In the genomic region with DNA sequence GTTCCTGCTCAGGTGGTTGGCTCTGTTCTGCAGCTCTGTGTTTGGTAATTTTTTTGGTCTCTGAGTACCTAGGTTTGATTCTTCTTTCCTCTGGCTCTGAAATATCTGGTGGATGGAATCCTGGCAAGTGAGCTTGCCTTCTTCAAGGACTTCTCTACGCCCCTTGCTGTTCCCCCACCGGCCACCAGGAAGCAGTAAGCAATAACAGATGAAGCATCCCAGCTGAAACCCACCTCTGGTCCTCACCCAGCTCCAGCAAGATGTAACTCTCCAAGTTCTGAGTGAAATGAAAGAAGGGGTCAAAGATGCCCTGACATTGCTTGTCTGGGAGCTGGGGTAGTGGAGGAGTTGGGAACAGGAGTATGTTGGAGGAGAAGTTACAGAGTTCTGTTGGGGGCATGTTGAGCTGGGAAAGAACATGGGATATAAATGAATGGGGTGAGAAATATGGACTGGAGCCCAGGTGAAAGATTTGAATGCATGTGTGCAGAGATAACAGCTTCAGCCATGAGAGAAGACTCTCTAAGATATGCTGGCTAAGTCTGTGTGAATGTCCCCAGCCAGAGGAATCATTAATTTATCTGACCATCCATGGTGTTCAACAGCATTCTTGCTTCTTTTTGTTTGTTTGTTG, we compare ENCODE assay signal across 9 cellular contexts. TPM values are rescaled to one million over a fixed set of nuclear protein-coding genes. Genes with fewer than 3 reads are reported as not detected.
DNase-seq lines count a peak whose midpoint lies in the region; ATAC-seq and TF ChIP-seq lines count a peak whose summit lies in the region.
"Had no signal": no experiment of that assay in that cellular context is flagged by ENCODE, and none has a peak within 500 bp of the region (broad histone marks: within the 10 kb centered on the region; RNA-seq: fewer than 3 reads in every experiment).

No MANE protein-coding gene starts in this region.

- H3K9ac ChIP-seq in SU-DHL-6 (ENCODE audit: low read length): no peak overlapping the region
- H3K9ac ChIP-seq in neuronal stem cell (ENCODE audit: low read depth, low read length, poor library complexity): no peak overlapping the region

- H3F3A ChIP-seq in SU-DHL-6 (ENCODE audit: insufficient read depth): no peaks in the 10 kb centered on the region

- peaks cover 3% of the 10 kb centered on the region; the same call in 1 of the 2 replicates for H3K27me3 Mint-ChIP-seq in HFFc6 (ENCODE audit: insufficient read depth)

- no peaks in the 10 kb centered on the region for H3K4me1 Mint-ChIP-seq in HFFc6 (ENCODE audit: low read depth)

- H3K4me3 ChIP-seq in SU-DHL-6 (ENCODE audit: insufficient read depth, low read length, poor library complexity, severe bottlenecking): no peak overlapping the region
- no peak overlapping the region for H3K4me3 ChIP-seq in neuronal stem cell (ENCODE audit: low read length in 2 of 2)
- no peak overlapping the region for H3K4me3 ChIP-seq in esophagus squamous epithelium

- H3K4me3 Mint-ChIP-seq in HFFc6: no peak overlapping the region

- no peak for ATAC-seq in GM21423 (IDR thresholded peaks at IDR 0.05; ENCODE audit: unreplicated experiment)
- ATAC-seq in HG03045 (IDR thresholded peaks at IDR 0.05; ENCODE audit: unreplicated experiment): no peak
- ATAC-seq: left colon had no signal

- intact Hi-C loops in esophagus squamous epithelium (cut with DNase I): no loop called here

- no peak overlapping the region for H3K27ac Mint-ChIP-seq in HFFc6

- H2BK120ac ChIP-seq in neuronal stem cell (ENCODE audit: low read depth, low read length): no peak overlapping the region

- TF ChIP-seq POLR2A in esophagus squamous epithelium (IDR thresholded peaks at IDR 0.05): no peak

- H3K36me3 ChIP-seq in SU-DHL-6 (ENCODE audit: low read length) (no peaks in the 10 kb centered on the region), neuronal stem cell (replicated peaks in 1 of 2; ENCODE audit: control insufficient read depth in 2 of 2, insufficient read depth in 2 of 2, low read length in 2 of 2) (no peaks in the 10 kb centered on the region), esophagus squamous epithelium (no peaks in the 10 kb centered on the region)

- H3K79me2 ChIP-seq in SU-DHL-6 (ENCODE audit: insufficient read depth, low read length): no peaks in the 10 kb centered on the region

- peak overlapping the region; percentile 30 for H2BK12ac ChIP-seq in neuronal stem cell (ENCODE audit: low read length)

- peak; percentile 59 for TF ChIP-seq CTCF in HFFc6 (IDR thresholded peaks at IDR 0.05)
- TF ChIP-seq CTCF in SU-DHL-6 (IDR thresholded peaks at IDR 0.05; ENCODE audit: insufficient read depth, low read length, poor library complexity, severe bottlenecking): peak; percentile 61
- peak in 2 of 6 experiments; percentile 14 to 34 for TF ChIP-seq CTCF in esophagus squamous epithelium (IDR thresholded peaks at IDR 0.05)

- no peak overlapping the region for H4K91ac ChIP-seq in neuronal stem cell (ENCODE audit: low read depth, low read length, poor library complexity)

- no peak overlapping the region for H4K8ac ChIP-seq in neuronal stem cell (ENCODE audit: low read depth, low read length)

- no peaks in the 10 kb centered on the region for H4K20me1 ChIP-seq in SU-DHL-6 (ENCODE audit: low read depth, low read length)

- H2AFZ ChIP-seq in SU-DHL-6 (ENCODE audit: low read depth, low read length, severe bottlenecking) (no peak overlapping the region), neuronal stem cell (ENCODE audit: low read length) (no peak overlapping the region)

- H3K9me3 ChIP-seq in SU-DHL-6 (ENCODE audit: insufficient read depth, low read length) (no peaks in the 10 kb centered on the region), neuronal stem cell (replicated peaks in 1 of 2; ENCODE audit: control insufficient read depth in 2 of 2, insufficient read depth in 1 of 2, low read depth in 1 of 2, low read length in 2 of 2) (no peaks in the 10 kb centered on the region), esophagus squamous epithelium (no peaks in the 10 kb centered on the region)

- H2BK15ac ChIP-seq in neuronal stem cell (ENCODE audit: low read length): no peak overlapping the region

- H3K4me1 ChIP-seq in neuronal stem cell (ENCODE audit: control insufficient read depth in 2 of 2, insufficient read depth in 1 of 2, low read depth in 1 of 2, low read length in 2 of 2) (no peaks in the 10 kb centered on the region), esophagus squamous epithelium (no peaks in the 10 kb centered on the region)

- H3K27me3 ChIP-seq in SU-DHL-6 (ENCODE audit: low read length): no peaks in the 10 kb centered on the region
- peaks cover 0 to 11% (median 0%) of the 10 kb centered on the region in 3 experiments for H3K27me3 ChIP-seq in neuronal stem cell (ENCODE audit: control insufficient read depth in 3 of 3, insufficient read depth in 3 of 3, low read depth in 1 of 3, low read length in 3 of 3)
- peaks cover 0 to 49% (median 0%) of the 10 kb centered on the region in 4 donors for H3K27me3 ChIP-seq in esophagus squamous epithelium

- peak; percentile 4 for DNase-seq in COLO668 (lab: John Stamatoyannopoulos, UW; ENCODE audit: unreplicated experiment)
- no peak for DNase-seq in HFFc6
- peak; percentile 6 for DNase-seq in effector CD8-positive, alpha-beta T cell (lab: John Stamatoyannopoulos, UW)
- peak; percentile 39 for DNase-seq in neuronal stem cell (ENCODE audit: low spot score)
- no peak for DNase-seq in esophagus squamous epithelium (lab: John Stamatoyannopoulos, UW)

- H3K4me2 ChIP-seq in SU-DHL-6 (ENCODE audit: low read depth, low read length, poor library complexity, severe bottlenecking): no peak overlapping the region
- no peak overlapping the region for H3K4me2 ChIP-seq in neuronal stem cell (ENCODE audit: insufficient read depth, low read length, poor library complexity, severe bottlenecking)

- H3K27ac ChIP-seq in SU-DHL-6 (ENCODE audit: low read depth, low read length) (no peak overlapping the region), neuronal stem cell (replicated peaks; ENCODE audit: low read length) (no peak overlapping the region), esophagus squamous epithelium (no peak overlapping the region)

- H3K79me1 ChIP-seq in neuronal stem cell (ENCODE audit: low read depth, low read length): no peaks in the 10 kb centered on the region

- no peaks in the 10 kb centered on the region for H3K36me3 Mint-ChIP-seq in HFFc6 (ENCODE audit: low read depth)

- no peaks in the 10 kb centered on the region for H3K9me3 Mint-ChIP-seq in HFFc6

- H2BK5ac ChIP-seq in neuronal stem cell (ENCODE audit: low read length): no peak overlapping the region

- H3K9me2 ChIP-seq in SU-DHL-6 (replicated peaks; ENCODE audit: insufficient read depth, low read length): no peaks in the 10 kb centered on the region

- no peak overlapping the region for H3K14ac ChIP-seq in neuronal stem cell (ENCODE audit: low read length)

- no peak overlapping the region for H3K4ac ChIP-seq in neuronal stem cell (ENCODE audit: low read length)

- no peak overlapping the region for H3K18ac ChIP-seq in neuronal stem cell (ENCODE audit: low read length)

- no CpG with 5 or more reads among the region's 2 CpGs for WGBS in neuronal stem cell (ENCODE audit: extremely low coverage in 2 of 2, insufficient read length in 2 of 2, insufficient replicate concordance in 1 of 2), 2 donors
- WGBS in esophagus squamous epithelium, 2 donors: no CpG with 5 or more reads among the region's 2 CpGs

- H3K23ac ChIP-seq in neuronal stem cell (ENCODE audit: low read depth, low read length, poor library complexity): no peak overlapping the region

- H2AK5ac ChIP-seq in neuronal stem cell (ENCODE audit: low read depth, low read length): no peak overlapping the region

RNA-seq across cellular contexts. Expression of a gene that starts 51.3 kb away (rescaled TPM):
- not detected for total RNA-seq in HFFc6 (2021; fragmentation: NEBNext Ultra II Directional; extraction: Animal tissue kit (Norgen Biotek cat#: 25700))
- polyA plus RNA-seq in neuronal stem cell (2013, experiment 1 of 2): 0.92 TPM
- polyA plus RNA-seq in neuronal stem cell (2013, experiment 2 of 2): 0.86 TPM
- total RNA-seq in esophagus squamous epithelium: under 1 TPM in 2 of 4 donors, not detected in 2; under 0.01 to 0.15 TPM
- total RNA-seq: left colon had no signal

Comparison
In these comparisons a context has a peak if more than half of its experiments do, and no peak if none do; other contexts are left out.
1. DNase-seq: peak in COLO668 (single experiment), effector CD8-positive, alpha-beta T cell (single experiment) and neuronal stem cell (single experiment); none in HFFc6 (single experiment) and esophagus squamous epithelium (single experiment).